8 cellular contexts compared by ENCODE assay signal in genomic region chr11:77046060-77046501, GRCh38. TPM values are rescaled to one million over a fixed set of nuclear protein-coding genes. Genes with fewer than 3 reads are reported as not detected.
DNase-seq lines count a peak whose midpoint lies in the region; ATAC-seq and TF ChIP-seq lines count a peak whose summit lies in the region.

No MANE protein-coding gene starts in this region.

- CTCF ChIA-PET in AG04450 (lab: Charles Lee), result interaction anchor here (0.9 to 2.3 kb wide), 8 partner anchors 19 to 126 kb away, joined by 3 to 18 read pairs (median 6); no protein-coding TSS in a partner anchor

- peak overlapping the region; percentile 40 for H3K4me3 ChIP-seq in AG04450 (ENCODE audit: low read depth, low read length)
- H3K4me3 ChIP-seq in fibroblast of villous mesenchyme (ENCODE audit: low read depth, low read length), result peak overlapping the region; percentile 32
- H3K4me3 ChIP-seq in parathyroid adenoma (ENCODE audit: low read depth, low read length), result no peak overlapping the region

- H3K4me2 ChIP-seq in parathyroid adenoma (ENCODE audit: low read length), result no peak overlapping the region

- H3K27ac ChIP-seq in AG04450 (ENCODE audit: low read depth, low read length) (no peak overlapping the region), parathyroid adenoma (no peak overlapping the region)

- peak overlapping the region; percentile 29 for H2AFZ ChIP-seq in parathyroid adenoma

- H3K4me1 Mint-ChIP-seq in activated T-helper 1 cell treated with anti-CD3 and anti-CD28 coated beads, Interleukin-12 subunit alpha, Interleukin-12 subunit beta, Interleukin-2, Interleukin-4 antibody, amounts not matched to agents 30 ng/mL and 10 ng/mL and 1 ng/mL, durations not matched to agents 14 hours and 24 hours and 36 hours (ENCODE audit: low read depth), result peaks cover 14% of the 10 kb centered on the region

- DNase-seq in AG04450 (ENCODE audit: low read depth, low spot score) (no peak), GM19238 (ENCODE audit: insufficient read length, low spot score) (peak; percentile 74), NCI-H526 (lab: John Stamatoyannopoulos, UW) (peak; percentile 43 to 87), fibroblast of villous mesenchyme (ENCODE audit: low read depth) (no peak), NCI-H1105 (lab: John Stamatoyannopoulos, UW) (no peak)
- peak; percentile 33 for DNase-seq in activated T-helper 1 cell treated with anti-CD3 and anti-CD28 coated beads, Interleukin-12 subunit alpha, Interleukin-12 subunit beta, Interleukin-2, Interleukin-4 antibody, amounts not matched to agents 30 ng/mL and 10 ng/mL and 1 ng/mL, durations not matched to agents 14 hours and 24 hours and 36 hours (ENCODE audit: low spot score)

- intact Hi-C loops in activated T-helper 1 cell treated with anti-CD3 and anti-CD28 coated beads, Interleukin-12 subunit alpha, Interleukin-12 subunit beta, Interleukin-2, Interleukin-4 antibody, amounts not matched to agents 30 ng/mL and 10 ng/mL and 1 ng/mL, durations not matched to agents 14 hours and 24 hours and 36 hours (cut with micrococcal nuclease), result loop anchor here (2.0 kb wide), 4 partner anchors 125 to 427 kb away; no protein-coding TSS in a partner anchor

- H3K27me3 ChIP-seq in AG04450 (ENCODE audit: control insufficient read depth, insufficient read depth, low read length) (no peaks in the 10 kb centered on the region), parathyroid adenoma (ENCODE audit: control insufficient read depth, insufficient read depth, low read length) (no peaks in the 10 kb centered on the region)

- POLR2A ChIA-PET in AG04450 (lab: Yijun Ruan, JAX), result no interaction called here

- H3K27ac Mint-ChIP-seq in activated T-helper 1 cell treated with anti-CD3 and anti-CD28 coated beads, Interleukin-12 subunit alpha, Interleukin-12 subunit beta, Interleukin-2, Interleukin-4 antibody, amounts not matched to agents 30 ng/mL and 10 ng/mL and 1 ng/mL, durations not matched to agents 14 hours and 24 hours and 36 hours, result no peak overlapping the region

- peak overlapping the region; percentile 8 for H3K4me3 Mint-ChIP-seq in activated T-helper 1 cell treated with anti-CD3 and anti-CD28 coated beads, Interleukin-12 subunit alpha, Interleukin-12 subunit beta, Interleukin-2, Interleukin-4 antibody, amounts not matched to agents 30 ng/mL and 10 ng/mL and 1 ng/mL, durations not matched to agents 14 hours and 24 hours and 36 hours

- no peaks in the 10 kb centered on the region for H3K36me3 Mint-ChIP-seq in activated T-helper 1 cell treated with anti-CD3 and anti-CD28 coated beads, Interleukin-12 subunit alpha, Interleukin-12 subunit beta, Interleukin-2, Interleukin-4 antibody, amounts not matched to agents 30 ng/mL and 10 ng/mL and 1 ng/mL, durations not matched to agents 14 hours and 24 hours and 36 hours (ENCODE audit: low read depth)

- no peaks in the 10 kb centered on the region for H3K9me3 Mint-ChIP-seq in activated T-helper 1 cell treated with anti-CD3 and anti-CD28 coated beads, Interleukin-12 subunit alpha, Interleukin-12 subunit beta, Interleukin-2, Interleukin-4 antibody, amounts not matched to agents 30 ng/mL and 10 ng/mL and 1 ng/mL, durations not matched to agents 14 hours and 24 hours and 36 hours

- no peak overlapping the region for H3K9ac ChIP-seq in parathyroid adenoma

- peaks cover 12% of the 10 kb centered on the region for H3K27me3 Mint-ChIP-seq in activated T-helper 1 cell treated with anti-CD3 and anti-CD28 coated beads, Interleukin-12 subunit alpha, Interleukin-12 subunit beta, Interleukin-2, Interleukin-4 antibody, amounts not matched to agents 30 ng/mL and 10 ng/mL and 1 ng/mL, durations not matched to agents 14 hours and 24 hours and 36 hours (ENCODE audit: insufficient read depth)

- no peaks in the 10 kb centered on the region for H3K4me1 ChIP-seq in parathyroid adenoma

- H3K36me3 ChIP-seq in parathyroid adenoma (ENCODE audit: control insufficient read depth, insufficient read depth, low read length), result no peaks in the 10 kb centered on the region

- H3K79me2 ChIP-seq in parathyroid adenoma, result no peaks in the 10 kb centered on the region

- H3K9me3 ChIP-seq in AG04450 (ENCODE audit: control insufficient read depth, insufficient read depth, low read length), result no peaks in the 10 kb centered on the region
- no peaks in the 10 kb centered on the region for H3K9me3 ChIP-seq in parathyroid adenoma (ENCODE audit: control insufficient read depth, low read length)

- TF ChIP-seq CTCF in AG04450 (IDR thresholded peaks at IDR 0.05; ENCODE audit: low read depth, low read length), result peak; percentile 72
- peak; percentile 78 for TF ChIP-seq CTCF in fibroblast of villous mesenchyme (IDR thresholded peaks at IDR 0.05; ENCODE audit: insufficient read depth, low read depth, low read length)
- peak; percentile 63 for TF ChIP-seq CTCF in parathyroid adenoma (IDR thresholded peaks at IDR 0.05)

- no peak for ATAC-seq in HG03139 (IDR thresholded peaks at IDR 0.05; ENCODE audit: unreplicated experiment)

RNA-seq across cellular contexts. Expression of gene B3GNT6, which starts 11.9 kb away (rescaled TPM):
- not detected in 2 replicates for polyA plus RNA-seq in AG04450 (2011; rRNA removed)
- polyA minus RNA-seq in AG04450 (2011; rRNA and poly(A)+ RNA removed), result not detected in 2 replicates
- not detected in 2 replicates for total RNA-seq in activated T-helper 1 cell treated with anti-CD3 and anti-CD28 coated beads, Interleukin-12 subunit alpha, Interleukin-12 subunit beta, Interleukin-2, Interleukin-4 antibody, amounts not matched to agents 30 ng/mL and 10 ng/mL and 1 ng/mL, durations not matched to agents 14 hours and 24 hours and 36 hours
- not detected in 2 replicates for total RNA-seq in fibroblast of villous mesenchyme

RNA-seq across cellular contexts. Expression of gene CAPN5, which starts 20.7 kb away (rescaled TPM):
- 18.6 and 22.8 TPM in 2 replicates for polyA plus RNA-seq in AG04450 (2011; rRNA removed)
- 19.5 and 24.8 TPM in 2 replicates for polyA minus RNA-seq in AG04450 (2011; rRNA and poly(A)+ RNA removed)
- total RNA-seq in activated T-helper 1 cell treated with anti-CD3 and anti-CD28 coated beads, Interleukin-12 subunit alpha, Interleukin-12 subunit beta, Interleukin-2, Interleukin-4 antibody, amounts not matched to agents 30 ng/mL and 10 ng/mL and 1 ng/mL, durations not matched to agents 14 hours and 24 hours and 36 hours, result 0.10 and 0.32 TPM in 2 replicates
- 14.7 and 21.6 TPM in 2 replicates for total RNA-seq in fibroblast of villous mesenchyme

RNA-seq across cellular contexts. Expression of gene OMP, which starts 56.6 kb away (rescaled TPM):
- not detected in 2 replicates for polyA plus RNA-seq in AG04450 (2011; rRNA removed)
- 0.65 and 0.78 TPM in 2 replicates for polyA minus RNA-seq in AG04450 (2011; rRNA and poly(A)+ RNA removed)
- not detected in 2 replicates for total RNA-seq in activated T-helper 1 cell treated with anti-CD3 and anti-CD28 coated beads, Interleukin-12 subunit alpha, Interleukin-12 subunit beta, Interleukin-2, Interleukin-4 antibody, amounts not matched to agents 30 ng/mL and 10 ng/mL and 1 ng/mL, durations not matched to agents 14 hours and 24 hours and 36 hours
- 1.6 TPM in 1 of 2 replicates, not detected in the other for total RNA-seq in fibroblast of villous mesenchyme

Comparison
In these comparisons a context has a peak if more than half of its experiments do, and no peak if none do; other contexts are left out.
1. DNase-seq: peak in GM19238 (single experiment), NCI-H526 (2 of 2) and activated T-helper 1 cell treated with anti-CD3 and anti-CD28 coated beads, Interleukin-12 subunit alpha, Interleukin-12 subunit beta, Interleukin-2, Interleukin-4 antibody, amounts not matched to agents 30 ng/mL and 10 ng/mL and 1 ng/mL, durations not matched to agents 14 hours and 24 hours and 36 hours (single experiment); none in AG04450 (single experiment), fibroblast of villous mesenchyme (single experiment) and NCI-H1105 (single experiment).
2. RNA of gene CAPN5, which starts 20.7 kb away (total RNA-seq): 14.7 to 21.6 TPM in fibroblast of villous mesenchyme; 0.10 to 0.32 TPM in activated T-helper 1 cell treated with anti-CD3 and anti-CD28 coated beads, Interleukin-12 subunit alpha, Interleukin-12 subunit beta, Interleukin-2, Interleukin-4 antibody, amounts not matched to agents 30 ng/mL and 10 ng/mL and 1 ng/mL, durations not matched to agents 14 hours and 24 hours and 36 hours; every median in the first group is over 10 times any median in the second.
3. Peak in every context shown above with its lines, with median percentiles within 50 percentile points of each other: CTCF ChIP-seq.